ENCODE assay signal across 18 cellular contexts in the genomic region with DNA sequence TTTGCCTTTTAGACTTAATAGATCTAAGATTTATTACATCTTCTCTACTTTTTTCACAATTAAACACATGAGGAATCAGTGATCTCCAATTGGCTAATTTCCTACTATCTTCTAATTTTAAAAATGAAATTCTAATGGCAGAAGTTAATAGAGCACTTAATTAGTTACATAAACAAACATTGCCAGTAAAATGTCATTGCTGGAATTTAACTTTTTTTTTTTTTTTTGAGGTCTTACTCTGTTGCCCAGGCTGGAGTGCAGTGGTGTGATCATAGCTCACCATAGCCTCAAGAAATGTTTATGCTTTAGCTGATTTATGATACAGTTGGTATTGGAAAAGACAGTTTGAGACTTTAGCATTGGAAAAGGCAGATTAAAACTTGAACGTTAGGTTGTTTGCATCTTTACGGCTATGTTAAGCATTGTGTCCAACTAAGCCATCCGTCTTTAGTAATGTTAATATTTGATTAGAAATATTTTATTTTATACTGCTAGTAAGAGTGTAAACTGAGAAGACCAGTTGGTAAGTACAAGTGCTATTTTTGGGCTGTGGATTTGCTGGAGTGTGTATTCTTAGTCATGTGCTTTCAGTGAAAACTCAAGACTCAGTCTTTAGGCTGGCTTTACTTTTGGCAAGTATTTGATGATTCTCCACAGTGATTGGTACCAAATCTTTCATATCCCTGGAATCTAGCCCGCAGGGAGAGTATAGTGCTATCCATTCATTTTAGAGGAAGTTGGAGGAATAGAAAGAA. TPM values are rescaled to one million over a fixed set of nuclear protein-coding genes. Genes with fewer than 3 reads are reported as not detected.
"Had no signal": no experiment of that assay in that cellular context is flagged by ENCODE, and none has a peak within 500 bp of the region (broad histone marks: within the 10 kb centered on the region; RNA-seq: fewer than 3 reads in every experiment).

No MANE protein-coding gene starts in this region.

- H3K4me3 ChIP-seq: thyroid gland had no signal

- H3K27ac ChIP-seq: foreskin keratinocyte, thyroid gland, VCaP had no signal

- H3K4me1 ChIP-seq: foreskin keratinocyte had no signal

- H3K27me3 ChIP-seq: thyroid gland had no signal

- DNase-seq: activated CD4-positive, alpha-beta T cell treated with anti-CD3 and anti-CD28 coated beads, Interleukin-2, amount 10 ng/mL, durations not matched to agents 7 days and 5 days; activated CD4-positive, CD25-positive, alpha-beta regulatory T cell treated with anti-CD3 and anti-CD28 coated beads, Interleukin-2, amount 50 U/mL, for 72 hours; activated CD8-positive, alpha-beta memory T cell treated with anti-CD3 and anti-CD28 coated beads, Interleukin-2, amount 10 ng/mL, durations not matched to agents 7 days and 5 days; activated CD8-positive, alpha-beta T cell treated with anti-CD3 and anti-CD28 coated beads for 36 hours; activated effector memory CD4-positive, alpha-beta T cell treated with anti-CD3 and anti-CD28 coated beads, Interleukin-2, amount 50 U/mL, for 16 hours; activated naive CD4-positive, alpha-beta T cell treated with anti-CD3 and anti-CD28 coated beads, Interleukin-2, amount 10 ng/mL, durations not matched to agents 7 days and 5 days; activated T-cell treated with anti-CD3 and anti-CD28 coated beads for 4 hours; erythroblast; foreskin keratinocyte; naive thymus-derived CD4-positive, alpha-beta T cell; occipital lobe; stimulated activated CD4-positive, alpha-beta T cell treated with anti-CD3 and anti-CD28 coated beads, Interleukin-12 subunit alpha, Interleukin-12 subunit beta, amount 100 ng/mL, for 4 hours; stimulated activated CD4-positive, alpha-beta T cell treated with anti-CD3 and anti-CD28 coated beads, Interleukin-4, amount 100 ng/mL, for 4 hours; stimulated activated naive CD8-positive, alpha-beta T cell treated with anti-CD3 and anti-CD28 coated beads, Interleukin-15, Interleukin-2, amounts not matched to agents 100 U/mL and 50 U/mL, for 24 hours; substantia nigra; thyroid gland had no signal

- ATAC-seq: activated CD8-positive, alpha-beta memory T cell treated with anti-CD3 and anti-CD28 coated beads, Interleukin-2, amount 10 ng/mL, durations not matched to agents 7 days and 5 days; activated CD8-positive, alpha-beta T cell treated with anti-CD3 and anti-CD28 coated beads for 36 hours; foreskin keratinocyte; naive thymus-derived CD4-positive, alpha-beta T cell; stimulated activated naive CD8-positive, alpha-beta T cell treated with anti-CD3 and anti-CD28 coated beads, Interleukin-15, Interleukin-2, amounts not matched to agents 100 U/mL and 50 U/mL, for 24 hours had no signal

- H3K36me3 ChIP-seq: thyroid gland had no signal

- H3K9me3 ChIP-seq: thyroid gland had no signal

RNA-seq across cellular contexts. Expression of a gene that starts 4.4 kb away (rescaled TPM):
- total RNA-seq: activated CD8-positive, alpha-beta T cell treated with anti-CD3 and anti-CD28 coated beads for 36 hours; foreskin keratinocyte had no signal
- polyA plus RNA-seq: foreskin keratinocyte; keratinocyte; naive thymus-derived CD4-positive, alpha-beta T cell had no signal
